Comparison of ENCODE assay signal across 18 cellular contexts in genomic region chr2:66461751-66462150, GRCh38. TPM values are rescaled to one million over a fixed set of nuclear protein-coding genes. Genes with fewer than 3 reads are reported as not detected.
DNase-seq lines count a peak whose midpoint lies in the region; ATAC-seq and TF ChIP-seq lines count a peak whose summit lies in the region.
"Had no signal": no experiment of that assay in that cellular context is flagged by ENCODE, and none has a peak within 500 bp of the region (broad histone marks: within the 10 kb centered on the region; RNA-seq: fewer than 3 reads in every experiment).

No MANE protein-coding gene starts in this region.

- ATAC-seq in right cardiac atrium (no peak), HG03039 (IDR thresholded peaks at IDR 0.05; ENCODE audit: unreplicated experiment) (no peak)

- H3K4me1 ChIP-seq in cardiac muscle cell (ENCODE audit: low read depth) (peaks cover 81% of the 10 kb centered on the region), right cardiac atrium (ENCODE audit: control insufficient read depth, insufficient read depth, low read length) (no peaks in the 10 kb centered on the region), spleen (peaks cover 0 to 23% (median 2%) of the 10 kb centered on the region in 6 donors)

- no peaks in the 10 kb centered on the region for H3K27me3 Mint-ChIP-seq in neural crest cell (ENCODE audit: low read depth)
- H3K27me3 Mint-ChIP-seq: IgD-negative memory B cell had no signal

- intact Hi-C loops in right cardiac atrium (cut with DNase I) (no loop called here), spleen (cut with DNase I; ENCODE audit: low total_unique reads) (no loop called here)

- H3K27ac Mint-ChIP-seq in neural crest cell (ENCODE audit: unreplicated experiment) = no peak overlapping the region
- H3K27ac Mint-ChIP-seq: B cell, H9, IgD-negative memory B cell had no signal

- peak overlapping the region; percentile 16 for H3K4me3 Mint-ChIP-seq in neural crest cell
- H3K4me3 Mint-ChIP-seq: B cell, H9, IgD-negative memory B cell had no signal

- no peaks in the 10 kb centered on the region for H3K9me3 Mint-ChIP-seq in neural crest cell
- H3K9me3 Mint-ChIP-seq: H9 had no signal

- H3K9me3 ChIP-seq in cardiac muscle cell (ENCODE audit: low read depth) (no peaks in the 10 kb centered on the region), right cardiac atrium (ENCODE audit: control insufficient read depth, low read length) (no peaks in the 10 kb centered on the region), spleen (no peaks in the 10 kb centered on the region)

- TF ChIP-seq CTCF in cardiac muscle cell (IDR thresholded peaks at IDR 0.05; ENCODE audit: low read depth, low read length) = no peak
- TF ChIP-seq CTCF in neural crest cell (conservative IDR thresholded peaks at IDR 0.05) = no peak
- TF ChIP-seq CTCF in spleen (IDR thresholded peaks at IDR 0.05 in 8 of 11, conservative IDR thresholded peaks at IDR 0.05 in 3 of 11) = no peak

- H3K36me3 ChIP-seq in cardiac muscle cell (peaks cover 33% of the 10 kb centered on the region), spleen (no peaks in the 10 kb centered on the region)

- WGBS in right cardiac atrium = over 99% methylated on average over 2 of the region's 2 CpGs
- 88 to 99% (median 97%) methylated on average over 2 of the region's 2 CpGs for WGBS in spleen, 5 donors

- DNase-seq in cardiac muscle cell (ENCODE audit: low read depth in 1 of 2, low spot score in 1 of 2) (no peak), right cardiac atrium (no peak), left kidney (ENCODE audit: low read depth, low spot score) (peak; percentile 45), neural crest cell (ENCODE audit: low read depth, low spot score) (no peak), SK-N-DZ (ENCODE audit: low spot score) (no peak), globus pallidus (ENCODE audit: low spot score) (no peak), spleen (no peak)
- DNase-seq: 8988T, COR-L47, H9, Karpas-422, NCI-H1048, NCI-H226, NCI-H524, OCI-M1 had no signal

- H3K4me3 ChIP-seq in cardiac muscle cell = no peak overlapping the region
- H3K4me3 ChIP-seq in right cardiac atrium (ENCODE audit: low read length) = no peak overlapping the region
- no peak overlapping the region for H3K4me3 ChIP-seq in spleen

- H3K36me3 Mint-ChIP-seq in neural crest cell (ENCODE audit: low read depth) = peaks cover 7% of the 10 kb centered on the region
- H3K36me3 Mint-ChIP-seq: IgD-negative memory B cell had no signal

- H3K4me1 Mint-ChIP-seq in neural crest cell = peaks cover 69% of the 10 kb centered on the region
- H3K4me1 Mint-ChIP-seq: B cell, H9, IgD-negative memory B cell had no signal

- peak overlapping the region; percentile 79 for H3K27ac ChIP-seq in cardiac muscle cell
- H3K27ac ChIP-seq in right cardiac atrium (ENCODE audit: low read length) = no peak overlapping the region
- H3K27ac ChIP-seq in spleen = no peak overlapping the region

- no peak for TF ChIP-seq POLR2A in spleen (IDR thresholded peaks at IDR 0.05)

- H3K27me3 ChIP-seq in cardiac muscle cell = no peaks in the 10 kb centered on the region
- no peaks in the 10 kb centered on the region for H3K27me3 ChIP-seq in right cardiac atrium (ENCODE audit: control insufficient read depth, insufficient read depth)
- H3K27me3 ChIP-seq in spleen (replicated peaks in 1 of 7) = no peaks in the 10 kb centered on the region

RNA-seq across cellular contexts. Expression of gene MEIS1, which starts 26.8 kb away (rescaled TPM):
- total RNA-seq in cardiac muscle cell (92.6 and 115 TPM in 2 replicates), right cardiac atrium (10 to 100 TPM; 20.4 to 41.2 (median 33.6) TPM), neural crest cell (101 and 107 TPM in 2 replicates), spleen (10 to 100 TPM; 23.6 to 81.4 (median 44.1) TPM)
- polyA plus RNA-seq in cardiac muscle cell (121 and 149 TPM in 2 replicates), right cardiac atrium (16.9 TPM), spleen (10 to 100 TPM; 13.1 to 19.4 (median 14.1) TPM)
- polyA plus RNA-seq in SK-N-DZ (2014; cell fraction: cytosol; rRNA removed) = 64.0 and 65.2 TPM in 2 replicates
- polyA plus RNA-seq in SK-N-DZ (2014; cell fraction: nucleus; rRNA removed) = 93.6 and 97.2 TPM in 2 replicates
- total RNA-seq: B cell had no signal
